In the genomic region with DNA sequence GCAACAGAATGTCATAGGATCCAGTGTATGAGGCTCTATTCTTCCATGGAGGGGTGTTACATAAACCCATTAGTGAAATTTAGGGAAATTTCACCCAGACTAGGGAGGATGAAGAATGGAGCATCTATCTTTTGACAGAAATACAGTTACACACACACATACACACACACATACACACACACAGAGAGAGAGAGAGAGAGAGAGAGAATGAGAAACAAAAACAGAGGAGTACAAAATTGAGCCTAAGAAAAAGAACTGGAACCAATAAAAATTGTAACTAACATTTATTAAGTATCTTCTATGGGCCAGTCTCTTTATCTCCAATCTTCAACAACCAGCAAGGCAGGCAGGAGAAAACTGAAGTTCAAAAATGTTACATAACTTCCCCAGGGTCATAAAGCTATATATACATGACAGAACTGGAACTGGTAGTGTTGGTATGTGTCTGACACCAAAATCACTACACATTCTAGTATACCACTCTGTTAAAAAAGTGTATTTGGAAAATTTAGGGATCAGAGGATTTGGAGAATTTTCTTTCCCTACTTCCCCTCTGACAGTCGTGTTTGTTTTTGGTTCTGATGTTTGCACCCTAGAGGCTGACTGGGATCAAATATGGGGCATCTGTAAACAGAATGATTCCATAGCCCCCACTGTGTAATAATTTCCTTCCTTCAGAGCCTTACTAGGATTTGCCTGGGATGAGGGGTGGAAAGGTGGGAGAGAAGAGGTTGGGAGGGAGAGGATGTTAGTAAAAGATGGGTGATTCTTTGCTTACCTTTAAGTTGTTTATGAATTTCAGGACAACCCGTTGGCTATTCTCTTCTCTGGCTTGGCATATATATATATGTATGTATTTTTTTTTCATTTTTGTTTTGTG, we compare ENCODE assay signal across 8 cellular contexts. TPM values are rescaled to one million over a fixed set of nuclear protein-coding genes. Genes with fewer than 3 reads are reported as not detected.
DNase-seq lines count a peak whose midpoint lies in the region; ATAC-seq, FAIRE-seq and TF ChIP-seq lines count a peak whose summit lies in the region.

No MANE protein-coding gene starts in this region.

- H3K27me3 Mint-ChIP-seq in activated T-cell treated with anti-CD3 and anti-CD28 coated beads, Interleukin-2, amount 50 U/mL, for 72 hours (ENCODE audit: low read depth), result peaks cover 15% of the 10 kb centered on the region
- H3K27me3 Mint-ChIP-seq in activated T-helper 2 cell treated with anti-CD3 and anti-CD28 coated beads, Interferon-gamma antibody, Interleukin-2, Interleukin-4, amounts not matched to agents 10 μg/mL and 5 μg/mL and 100 μg/mL, durations not matched to agents 14 hours and 24 hours and 36 hours (ENCODE audit: low read depth), result peaks cover 28% of the 10 kb centered on the region

- peaks cover 47% of the 10 kb centered on the region for H3K4me1 Mint-ChIP-seq in activated T-cell treated with anti-CD3 and anti-CD28 coated beads, Interleukin-2, amount 50 U/mL, for 72 hours (ENCODE audit: low read depth)
- peaks cover 27% of the 10 kb centered on the region for H3K4me1 Mint-ChIP-seq in activated T-helper 2 cell treated with anti-CD3 and anti-CD28 coated beads, Interferon-gamma antibody, Interleukin-2, Interleukin-4, amounts not matched to agents 10 μg/mL and 5 μg/mL and 100 μg/mL, durations not matched to agents 14 hours and 24 hours and 36 hours (ENCODE audit: low read depth)

- intact Hi-C loops in activated T-helper 2 cell treated with anti-CD3 and anti-CD28 coated beads, Interferon-gamma antibody, Interleukin-2, Interleukin-4, amounts not matched to agents 10 μg/mL and 5 μg/mL and 100 μg/mL, durations not matched to agents 14 hours and 24 hours and 36 hours (cut with micrococcal nuclease), result loop anchor here (5.0 to 10.0 kb wide), 5 partner anchors 84 to 544 kb away; a partner anchor contains a TSS
- intact Hi-C loops in kidney (cut with DNase I), result no loop called here
- intact Hi-C loops in tibial artery (cut with DNase I; ENCODE audit: low total_unique reads), result no loop called here

- FAIRE-seq in kidney (lab: Jason Lieb, UNC), result no peak

- H3K27ac Mint-ChIP-seq in activated T-cell treated with anti-CD3 and anti-CD28 coated beads, Interleukin-2, amount 50 U/mL, for 72 hours, result peak overlapping the region; percentile 42
- H3K27ac Mint-ChIP-seq in activated T-helper 2 cell treated with anti-CD3 and anti-CD28 coated beads, Interferon-gamma antibody, Interleukin-2, Interleukin-4, amounts not matched to agents 10 μg/mL and 5 μg/mL and 100 μg/mL, durations not matched to agents 14 hours and 24 hours and 36 hours, result no peak overlapping the region

- TF ChIP-seq CTCF in kidney (IDR thresholded peaks at IDR 0.05; ENCODE audit: borderline replicate concordance, extremely low read depth, insufficient read depth), result no peak
- TF ChIP-seq CTCF in tibial artery (IDR thresholded peaks at IDR 0.05), result no peak

- H3K9ac ChIP-seq in kidney (ENCODE audit: low read length in 2 of 2), result peak overlapping the region; percentile 80 to 92

- peaks cover 2 to 3% of the 10 kb centered on the region in 2 donors for H3K9me3 Mint-ChIP-seq in activated T-cell treated with anti-CD3 and anti-CD28 coated beads, Interleukin-2, amount 50 U/mL, for 72 hours
- H3K9me3 Mint-ChIP-seq in activated T-helper 2 cell treated with anti-CD3 and anti-CD28 coated beads, Interferon-gamma antibody, Interleukin-2, Interleukin-4, amounts not matched to agents 10 μg/mL and 5 μg/mL and 100 μg/mL, durations not matched to agents 14 hours and 24 hours and 36 hours, result no peaks in the 10 kb centered on the region

- ATAC-seq in activated T-cell treated with anti-CD3 and anti-CD28 coated beads, Interleukin-2, amount 50 U/mL, for 72 hours (replicated peaks in 1 of 2), result no peak
- ATAC-seq in HG03175 (IDR thresholded peaks at IDR 0.05; ENCODE audit: unreplicated experiment) (no peak), GM19023 (IDR thresholded peaks at IDR 0.05; ENCODE audit: unreplicated experiment) (no peak)

- peaks cover 0 to 7% of the 10 kb centered on the region in 2 donors for H3K4me1 ChIP-seq in kidney (ENCODE audit: control insufficient read depth in 1 of 2, insufficient read depth in 1 of 2, low read depth in 1 of 2, low read length in 2 of 2)
- peaks cover 0 to 42% (median 9%) of the 10 kb centered on the region in 4 donors for H3K4me1 ChIP-seq in tibial artery

- no peaks in the 10 kb centered on the region for H3K36me3 ChIP-seq in kidney (ENCODE audit: control insufficient read depth in 1 of 2, insufficient read depth in 2 of 2, low read length in 2 of 2)
- no peaks in the 10 kb centered on the region for H3K36me3 ChIP-seq in tibial artery

- no peak for DNase-seq in activated T-cell treated with anti-CD3 and anti-CD28 coated beads, Interleukin-2, amount 50 U/mL, for 72 hours
- no peak for DNase-seq in activated T-cell treated with anti-CD3 and anti-CD28 coated beads, Interleukin-2, amount 50 U/mL, for 48 hours
- DNase-seq in activated T-helper 2 cell treated with anti-CD3 and anti-CD28 coated beads, Interferon-gamma antibody, Interleukin-2, Interleukin-4, amounts not matched to agents 10 μg/mL and 5 μg/mL and 100 μg/mL, durations not matched to agents 14 hours and 24 hours and 36 hours (ENCODE audit: low spot score), result no peak
- DNase-seq in kidney (no peak), tibial artery (no peak)
- DNase-seq in stimulated activated CD8-positive, alpha-beta memory T cell treated with anti-CD3 and anti-CD28 coated beads, Interleukin-4, amount 100 ng/mL, for 48 hours, result no peak

- H3K36me3 Mint-ChIP-seq in activated T-cell treated with anti-CD3 and anti-CD28 coated beads, Interleukin-2, amount 50 U/mL, for 72 hours (ENCODE audit: insufficient read depth in 2 of 2), result peaks cover 0 to 2% of the 10 kb centered on the region in 2 donors
- H3K36me3 Mint-ChIP-seq in activated T-helper 2 cell treated with anti-CD3 and anti-CD28 coated beads, Interferon-gamma antibody, Interleukin-2, Interleukin-4, amounts not matched to agents 10 μg/mL and 5 μg/mL and 100 μg/mL, durations not matched to agents 14 hours and 24 hours and 36 hours (ENCODE audit: low read depth), result no peaks in the 10 kb centered on the region

- peak overlapping the region; percentile 68 to 79 for H3K4me3 Mint-ChIP-seq in activated T-cell treated with anti-CD3 and anti-CD28 coated beads, Interleukin-2, amount 50 U/mL, for 72 hours
- H3K4me3 Mint-ChIP-seq in activated T-helper 2 cell treated with anti-CD3 and anti-CD28 coated beads, Interferon-gamma antibody, Interleukin-2, Interleukin-4, amounts not matched to agents 10 μg/mL and 5 μg/mL and 100 μg/mL, durations not matched to agents 14 hours and 24 hours and 36 hours (ENCODE audit: low read depth), result peak overlapping the region; percentile 7

- H3K4me3 ChIP-seq in kidney (ENCODE audit: low read length in 2 of 2) (peak overlapping the region; percentile 73 to 74), tibial artery (peak overlapping the region; percentile 88 to 90)

- H3K9me3 ChIP-seq in kidney (ENCODE audit: control insufficient read depth in 1 of 2, low read length in 2 of 2), result no peaks in the 10 kb centered on the region
- no peaks in the 10 kb centered on the region for H3K9me3 ChIP-seq in tibial artery

- H3K27me3 ChIP-seq in tibial artery, result no peaks in the 10 kb centered on the region

- H3K27ac ChIP-seq in kidney (ENCODE audit: low read depth in 2 of 2, low read length in 2 of 2) (no peak overlapping the region), tibial artery (peak overlapping the region; percentile 95 to 99)

RNA-seq across cellular contexts. Expression of a gene that starts 1.0 kb away (rescaled TPM):
- 1 to 10 TPM; 4.4 to 5.7 TPM for total RNA-seq in activated T-cell treated with anti-CD3 and anti-CD28 coated beads, Interleukin-2, amount 50 U/mL, for 72 hours
- total RNA-seq in activated T-helper 2 cell treated with anti-CD3 and anti-CD28 coated beads, Interferon-gamma antibody, Interleukin-2, Interleukin-4, amounts not matched to agents 10 μg/mL and 5 μg/mL and 100 μg/mL, durations not matched to agents 14 hours and 24 hours and 36 hours, result 3.7 and 4.0 TPM in 2 replicates
- total RNA-seq in kidney, result 18.9 TPM
- polyA plus RNA-seq in kidney (ENCODE audit: insufficient read depth, low read depth, low replicate concordance), result 10.5 TPM

Comparison
In these comparisons a context has a peak if more than half of its experiments do, and no peak if none do; other contexts are left out.
1. H3K27ac ChIP-seq: peak in tibial artery (2 of 2); none in kidney (0 of 2).